21 cellular contexts compared by ENCODE assay signal in the genomic region with DNA sequence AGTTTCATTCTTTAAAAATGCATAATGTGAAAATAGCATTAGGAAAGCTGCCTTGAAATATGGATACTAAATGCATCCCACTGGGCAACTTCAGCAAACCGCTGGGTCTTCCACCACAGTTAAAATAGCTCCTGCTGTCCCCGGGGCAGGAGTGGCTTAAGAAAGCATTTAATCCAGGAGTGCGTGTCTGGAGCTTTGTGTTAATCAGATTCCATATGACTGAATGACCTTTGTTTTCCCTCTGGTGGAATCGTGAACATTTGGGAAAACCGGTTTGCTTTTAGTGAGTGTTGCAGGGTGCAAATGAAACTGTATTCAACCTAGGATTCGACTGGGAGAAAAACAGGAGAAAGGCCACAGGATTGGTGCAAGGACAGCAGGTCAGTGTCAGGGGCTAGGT.
DNase-seq lines count a peak whose midpoint lies in the region; ATAC-seq and TF ChIP-seq lines count a peak whose summit lies in the region.
"Had no signal": no experiment of that assay in that cellular context is flagged by ENCODE, and none has a peak within 500 bp of the region (broad histone marks: within the 10 kb centered on the region; RNA-seq: fewer than 3 reads in every experiment).

No MANE protein-coding gene starts in this region.

- peaks cover 0 to 25% (median 11%) of the 10 kb centered on the region in 12 donors for H3K4me1 ChIP-seq in heart left ventricle
- H3K4me1 ChIP-seq in hepatocyte (ENCODE audit: insufficient read depth), result peaks cover 32% of the 10 kb centered on the region
- H3K4me1 ChIP-seq: A549, foreskin keratinocyte had no signal

- H3K4me2 ChIP-seq in hepatocyte, result peak overlapping the region; percentile 14
- H3K4me2 ChIP-seq: A549 had no signal

- no peak overlapping the region for H3K27ac Mint-ChIP-seq in stimulated activated memory B cell treated with anti-CD40 and anti-IgM and Interleukin-4, amounts not matched to agents 10 μg/mL and 1 μg/mL and 100 μg/mL, for 72 hours
- no peak overlapping the region for H3K27ac Mint-ChIP-seq in Calu3 (ENCODE audit: unreplicated experiment)
- H3K27ac Mint-ChIP-seq: activated T-helper 1 cell treated with anti-CD3 and anti-CD28 coated beads, Interleukin-12 subunit alpha, Interleukin-12 subunit beta, Interleukin-2, Interleukin-4 antibody, amounts not matched to agents 30 ng/mL and 10 ng/mL and 1 ng/mL, durations not matched to agents 14 hours and 24 hours and 36 hours had no signal

- H3K4me3 ChIP-seq in heart left ventricle (no peak overlapping the region), hepatocyte (no peak overlapping the region)
- H3K4me3 ChIP-seq: A549; BLaER1 treated with 17β-estradiol and CSF1 and Interleukin-3, amounts not matched to agents 10 nM and 100 nM; coronary artery had no signal

- no peak for DNase-seq in Right ventricle myocardium superior
- no peak for DNase-seq in heart left ventricle
- DNase-seq in hepatocyte (ENCODE audit: low spot score), result no peak
- DNase-seq in Calu3, result no peak
- DNase-seq in activated naive CD4-positive, alpha-beta T cell treated with Interleukin-2 at 50 U/mL for 16 hours, result no peak
- DNase-seq in A172 (ENCODE audit: low spot score), result no peak
- DNase-seq: activated CD4-positive, CD25-positive, alpha-beta regulatory T cell treated with anti-CD3 and anti-CD28 coated beads, Interleukin-2, amount 50 U/mL, for 72 hours; KBM-7; midbrain; MV-4-11; NCI-H2081 treated with DMSO at 0.1 percent for 48 hours; stimulated activated CD4-positive, alpha-beta T cell treated with anti-CD3 and anti-CD28 coated beads, Interleukin-12 subunit alpha, Interleukin-12 subunit beta, amount 100 ng/mL, for 4 hours; stimulated activated CD8-positive, alpha-beta memory T cell treated with anti-CD3 and anti-CD28 coated beads, Interleukin-4, amount 100 ng/mL, for 48 hours; T-helper 9 cell had no signal

- WGBS in heart left ventricle, 4 donors, result 61 to 72% (median 63%) methylated on average over 6 of the region's 6 CpGs
- 37% methylated on average over 6 of the region's 6 CpGs for WGBS in hepatocyte (ENCODE audit: low lambda C conversion rate, missing lambda C conversion rate)

- H3K36me3 ChIP-seq in heart left ventricle, result no peaks in the 10 kb centered on the region
- H3K36me3 ChIP-seq in hepatocyte (replicated peaks; ENCODE audit: insufficient read depth, low read depth), result no peaks in the 10 kb centered on the region
- H3K36me3 ChIP-seq: BLaER1 treated with 17β-estradiol and CSF1 and Interleukin-3, amounts not matched to agents 10 nM and 100 nM had no signal

- H3K9me3 ChIP-seq in heart left ventricle (no peaks in the 10 kb centered on the region), hepatocyte (ENCODE audit: low read depth) (no peaks in the 10 kb centered on the region)
- H3K9me3 ChIP-seq: A549; BLaER1 treated with 17β-estradiol and CSF1 and Interleukin-3, amounts not matched to agents 10 nM and 100 nM had no signal

- BruUV-seq in Calu3 (replicated peaks; lab: Mats Ljungman, UMichigan), result no TSS peak

- intact Hi-C loops in Right ventricle myocardium superior (cut with DNase I), result loop anchor here (10.0 kb wide), 1 partner anchor 79 kb away; no protein-coding TSS in a partner anchor
- intact Hi-C loops in heart left ventricle (cut with DNase I), result loop anchor here in 3 of 10 donors (10.0 kb wide), 3 partner anchors 79 to 509 kb away; no protein-coding TSS in a partner anchor
- intact Hi-C loops in Calu3 (cut with micrococcal nuclease; ENCODE audit: unreplicated experiment), result no loop called here

- TF ChIP-seq CTCF in heart left ventricle (IDR thresholded peaks at IDR 0.05) (no peak), hepatocyte (IDR thresholded peaks at IDR 0.05; ENCODE audit: poor library complexity) (no peak), Calu3 (IDR thresholded peaks at IDR 0.05; ENCODE audit: unreplicated experiment) (no peak)

- no peaks in the 10 kb centered on the region for H3K9me3 Mint-ChIP-seq in stimulated activated memory B cell treated with anti-CD40 and anti-IgM and Interleukin-4, amounts not matched to agents 10 μg/mL and 1 μg/mL and 100 μg/mL, for 72 hours
- H3K9me3 Mint-ChIP-seq in Calu3 (ENCODE audit: low read depth, unreplicated experiment), result no peaks in the 10 kb centered on the region
- H3K9me3 Mint-ChIP-seq: activated T-helper 1 cell treated with anti-CD3 and anti-CD28 coated beads, Interleukin-12 subunit alpha, Interleukin-12 subunit beta, Interleukin-2, Interleukin-4 antibody, amounts not matched to agents 30 ng/mL and 10 ng/mL and 1 ng/mL, durations not matched to agents 14 hours and 24 hours and 36 hours had no signal

- no peaks in the 10 kb centered on the region for H3K36me3 Mint-ChIP-seq in stimulated activated memory B cell treated with anti-CD40 and anti-IgM and Interleukin-4, amounts not matched to agents 10 μg/mL and 1 μg/mL and 100 μg/mL, for 72 hours
- H3K36me3 Mint-ChIP-seq in Calu3 (ENCODE audit: insufficient read depth, unreplicated experiment), result no peaks in the 10 kb centered on the region

- no peak overlapping the region for H2AFZ ChIP-seq in hepatocyte

- H4K20me1 ChIP-seq in hepatocyte (ENCODE audit: insufficient read depth, poor library complexity, severe bottlenecking), result no peaks in the 10 kb centered on the region
- H4K20me1 ChIP-seq: BLaER1 treated with 17β-estradiol and CSF1 and Interleukin-3, amounts not matched to agents 10 nM and 100 nM had no signal

- no peak for TF ChIP-seq POLR2A in heart left ventricle (IDR thresholded peaks at IDR 0.05)

- no peaks in the 10 kb centered on the region for H3K27me3 ChIP-seq in heart left ventricle
- H3K27me3 ChIP-seq in hepatocyte, result no peaks in the 10 kb centered on the region
- H3K27me3 ChIP-seq: BLaER1 treated with 17β-estradiol and CSF1 and Interleukin-3, amounts not matched to agents 10 nM and 100 nM had no signal

- no peaks in the 10 kb centered on the region for H3K27me3 Mint-ChIP-seq in stimulated activated memory B cell treated with anti-CD40 and anti-IgM and Interleukin-4, amounts not matched to agents 10 μg/mL and 1 μg/mL and 100 μg/mL, for 72 hours
- no peaks in the 10 kb centered on the region for H3K27me3 Mint-ChIP-seq in Calu3 (ENCODE audit: unreplicated experiment)

- no peaks in the 10 kb centered on the region for H3K4me1 Mint-ChIP-seq in stimulated activated memory B cell treated with anti-CD40 and anti-IgM and Interleukin-4, amounts not matched to agents 10 μg/mL and 1 μg/mL and 100 μg/mL, for 72 hours
- peaks cover 9% of the 10 kb centered on the region for H3K4me1 Mint-ChIP-seq in Calu3 (ENCODE audit: low read depth, unreplicated experiment)

- H3K27ac ChIP-seq in heart left ventricle (peak overlapping the region in 6 of 12 donors; percentile 1 to 37 (median 20)), hepatocyte (peak overlapping the region; percentile 72)
- H3K27ac ChIP-seq: A549; BLaER1 treated with 17β-estradiol and CSF1 and Interleukin-3, amounts not matched to agents 10 nM and 100 nM; coronary artery; foreskin keratinocyte had no signal

- CTCF ChIA-PET in Calu3 (lab: Charles Lee), result interaction anchor here (0.6 kb wide), 1 partner anchor 815 kb away, joined by 3 read pairs; no protein-coding TSS in a partner anchor

- no peaks in the 10 kb centered on the region for H3K79me2 ChIP-seq in hepatocyte

- H3K4me3 Mint-ChIP-seq in stimulated activated memory B cell treated with anti-CD40 and anti-IgM and Interleukin-4, amounts not matched to agents 10 μg/mL and 1 μg/mL and 100 μg/mL, for 72 hours, result no peak overlapping the region
- no peak overlapping the region for H3K4me3 Mint-ChIP-seq in Calu3 (ENCODE audit: low read depth, unreplicated experiment)
- H3K4me3 Mint-ChIP-seq: activated T-helper 1 cell treated with anti-CD3 and anti-CD28 coated beads, Interleukin-12 subunit alpha, Interleukin-12 subunit beta, Interleukin-2, Interleukin-4 antibody, amounts not matched to agents 30 ng/mL and 10 ng/mL and 1 ng/mL, durations not matched to agents 14 hours and 24 hours and 36 hours had no signal

- peak; percentile 4 for ATAC-seq in Right ventricle myocardium superior (ENCODE audit: poor library complexity)
- ATAC-seq in heart left ventricle, result no peak
- ATAC-seq in SK-N-SH treated with all-trans-retinoic acid at 6 μM for 48 hours, result peak; percentile 15
- peak; percentile 5 for ATAC-seq in stimulated activated memory B cell treated with anti-CD40 and anti-IgM and Interleukin-4, amounts not matched to agents 10 μg/mL and 1 μg/mL and 100 μg/mL, for 72 hours
- ATAC-seq: A549, foreskin keratinocyte had no signal

- no peaks in the 10 kb centered on the region for H3K9me2 ChIP-seq in hepatocyte (replicated peaks; ENCODE audit: insufficient read depth)

TF ChIP-seq in SK-N-SH treated with all-trans-retinoic acid at 6 μM for 48 hours, 23 proteins besides CTCF, POLR2A, EP300 and RAD21 (continues in another document):
- no peak for TF ChIP-seq ZC3H10 (CRISPR knock-in tag; IDR thresholded peaks at IDR 0.05)
- no peak for TF ChIP-seq ARNTL (CRISPR knock-in tag; IDR thresholded peaks at IDR 0.05; ENCODE audit: borderline replicate concordance, low read depth)
- no peak for TF ChIP-seq TCF4 (CRISPR knock-in tag; IDR thresholded peaks at IDR 0.05; ENCODE audit: borderline replicate concordance)
- TF ChIP-seq TOX (CRISPR knock-in tag; IDR thresholded peaks at IDR 0.05; ENCODE audit: borderline replicate concordance), result no peak
- no peak for TF ChIP-seq OSR1 (CRISPR knock-in tag; IDR thresholded peaks at IDR 0.05)
- TF ChIP-seq ZNF8 (CRISPR knock-in tag; IDR thresholded peaks at IDR 0.05), result no peak
- no peak for TF ChIP-seq ZFP30 (CRISPR knock-in tag; IDR thresholded peaks at IDR 0.05)
- TF ChIP-seq ZNF70 (CRISPR knock-in tag; IDR thresholded peaks at IDR 0.05), result no peak
- TF ChIP-seq, protein P1, sequence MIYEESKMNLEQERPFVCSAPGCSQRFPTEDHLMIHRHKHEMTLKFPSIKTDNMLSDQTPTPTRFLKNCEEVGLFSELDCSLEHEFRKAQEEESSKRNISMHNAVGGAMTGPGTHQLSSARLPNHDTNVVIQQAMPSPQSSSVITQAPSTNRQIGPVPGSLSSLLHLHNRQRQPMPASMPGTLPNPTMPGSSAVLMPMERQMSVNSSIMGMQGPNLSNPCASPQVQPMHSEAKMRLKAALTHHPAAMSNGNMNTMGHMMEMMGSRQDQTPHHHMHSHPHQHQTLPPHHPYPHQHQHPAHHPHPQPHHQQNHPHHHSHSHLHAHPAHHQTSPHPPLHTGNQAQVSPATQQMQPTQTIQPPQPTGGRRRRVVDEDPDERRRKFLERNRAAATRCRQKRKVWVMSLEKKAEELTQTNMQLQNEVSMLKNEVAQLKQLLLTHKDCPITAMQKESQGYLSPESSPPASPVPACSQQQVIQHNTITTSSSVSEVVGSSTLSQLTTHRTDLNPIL (CRISPR knock-in tag; IDR thresholded peaks at IDR 0.05; ENCODE audit: low read depth), result no peak

Comparison
In these comparisons a context has a peak if more than half of its experiments do, and no peak if none do; other contexts are left out.
1. ATAC-seq: peak in Right ventricle myocardium superior (single experiment), SK-N-SH treated with all-trans-retinoic acid at 6 μM for 48 hours (single experiment) and stimulated activated memory B cell treated with anti-CD40 and anti-IgM and Interleukin-4, amounts not matched to agents 10 μg/mL and 1 μg/mL and 100 μg/mL, for 72 hours (single experiment); none in heart left ventricle (0 of 4).